In the genomic region with DNA sequence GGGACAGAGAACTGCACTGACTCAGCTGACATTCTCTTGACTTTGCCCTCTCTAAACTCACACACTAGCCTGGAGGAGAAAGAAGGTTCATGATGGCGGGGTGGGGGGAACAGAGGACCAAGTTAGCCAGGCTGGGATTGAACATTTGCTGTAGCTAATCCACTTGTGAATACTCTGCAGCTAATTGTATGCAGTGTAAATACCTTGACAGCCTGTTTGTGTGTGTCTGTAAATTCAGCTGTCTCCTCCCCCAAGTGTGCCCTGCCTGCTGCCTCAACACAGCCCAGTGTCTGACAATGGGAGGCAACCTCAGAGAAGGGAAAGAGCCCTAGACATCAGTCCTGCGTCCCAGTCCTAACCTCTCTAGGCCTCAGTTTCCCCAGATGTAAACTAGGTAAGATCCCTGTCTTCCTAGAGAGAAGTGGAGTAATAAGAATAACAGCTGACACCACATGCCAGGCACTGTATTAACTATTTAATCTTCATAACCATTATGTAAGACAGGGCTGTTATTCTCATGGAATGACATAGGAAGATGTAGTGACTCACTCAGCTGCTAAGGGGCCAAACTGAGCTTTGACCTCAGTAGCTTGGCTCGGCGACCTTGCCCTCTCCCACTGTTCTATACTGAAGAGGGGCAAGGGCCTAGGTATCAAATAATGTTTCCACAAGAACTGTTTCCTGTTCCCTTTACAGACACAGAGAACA, we compare ENCODE assay signal across 11 cellular contexts. TPM values are rescaled to one million over a fixed set of nuclear protein-coding genes. Genes with fewer than 3 reads are reported as not detected.
DNase-seq lines count a peak whose midpoint lies in the region; ATAC-seq and TF ChIP-seq lines count a peak whose summit lies in the region.
"Had no signal": no experiment of that assay in that cellular context is flagged by ENCODE, and none has a peak within 500 bp of the region (broad histone marks: within the 10 kb centered on the region; RNA-seq: fewer than 3 reads in every experiment).

No MANE protein-coding gene starts in this region.

- no peak overlapping the region for H3K4me3 ChIP-seq in CD8-positive, alpha-beta T cell (ENCODE audit: low read depth, low read length)
- H3K4me3 ChIP-seq: spleen had no signal

- intact Hi-C loops in CD8-positive, alpha-beta T cell (cut with DNase I, micrococcal nuclease), result loop anchor here in 1 of 2 experiments (10.0 kb wide), 1 partner anchor 154 kb away; no protein-coding TSS in a partner anchor

- peaks cover 9% of the 10 kb centered on the region for H3K27me3 ChIP-seq in CD8-positive, alpha-beta T cell (ENCODE audit: insufficient read depth, low read length)

- no peak for ATAC-seq in CD8-positive, alpha-beta T cell
- ATAC-seq in WTC11 (no peak), GM21529 (IDR thresholded peaks at IDR 0.05; ENCODE audit: unreplicated experiment) (no peak)
- ATAC-seq in natural killer cell treated with Interleukin-12 subunit alpha and Interleukin-12 subunit beta and Interleukin-15 and Interleukin-18, amount 100 ng/mL, for 72 hours, result no peak

- peak overlapping the region; percentile 67 for H3K4me3 Mint-ChIP-seq in CD8-positive, alpha-beta T cell
- H3K4me3 Mint-ChIP-seq in WTC11, result peak overlapping the region; percentile 88
- peak overlapping the region; percentile 95 for H3K4me3 Mint-ChIP-seq in natural killer cell treated with Interleukin-12 subunit alpha and Interleukin-12 subunit beta and Interleukin-15 and Interleukin-18, amount 100 ng/mL, for 72 hours

- DNase-seq in NCI-H748 (lab: John Stamatoyannopoulos, UW; ENCODE audit: unreplicated experiment), result peak; percentile 55
- DNase-seq in NCI-H748 treated with DMSO at 0.1 percent for 48 hours (lab: John Stamatoyannopoulos, UW), result no peak
- DNase-seq in CD8-positive, alpha-beta T cell, result no peak
- no peak for DNase-seq in WTC11 (ENCODE audit: low spot score)
- no peak for DNase-seq in natural killer cell treated with Interleukin-12 subunit alpha and Interleukin-12 subunit beta and Interleukin-15 and Interleukin-18, amount 100 ng/mL, for 72 hours (ENCODE audit: low spot score)
- DNase-seq in ecto neural progenitor cell (ENCODE audit: low spot score), result no peak
- DNase-seq in dedifferentiated amniotic fluid mesenchymal stem cell (ENCODE audit: extremely low spot score), result no peak
- DNase-seq: activated CD8-positive, alpha-beta memory T cell treated with anti-CD3 and anti-CD28 coated beads, Interleukin-2, amount 50 U/mL, for 48 hours; spleen had no signal

- peaks cover 17% of the 10 kb centered on the region for H3K4me1 ChIP-seq in CD8-positive, alpha-beta T cell (ENCODE audit: insufficient read depth, low read length)

- CTCF ChIA-PET in CD8-positive, alpha-beta T cell (lab: Charles Lee), result interaction anchor here (0.9 to 1.5 kb wide), 3 partner anchors 8 to 377 kb away, joined by 3 to 4 read pairs (median 4); no protein-coding TSS in a partner anchor
- CTCF ChIA-PET in WTC11 (lab: Charles Lee), result interaction anchor here (1.1 to 2.2 kb wide), 4 partner anchors 9 to 64 kb away, joined by 3 to 7 read pairs (median 6); no protein-coding TSS in a partner anchor

- H3K27ac ChIP-seq in CD8-positive, alpha-beta T cell (ENCODE audit: low read depth, low read length), result no peak overlapping the region
- H3K27ac ChIP-seq: parathyroid adenoma, spleen had no signal

- peaks cover 3% of the 10 kb centered on the region for H3K36me3 Mint-ChIP-seq in CD8-positive, alpha-beta T cell
- H3K36me3 Mint-ChIP-seq in WTC11, result no peaks in the 10 kb centered on the region
- no peaks in the 10 kb centered on the region for H3K36me3 Mint-ChIP-seq in natural killer cell treated with Interleukin-12 subunit alpha and Interleukin-12 subunit beta and Interleukin-15 and Interleukin-18, amount 100 ng/mL, for 72 hours

- no peaks in the 10 kb centered on the region for H3K9me3 ChIP-seq in CD8-positive, alpha-beta T cell (ENCODE audit: low read length)
- H3K9me3 ChIP-seq: spleen had no signal

- peaks cover 22% of the 10 kb centered on the region for H3K4me1 Mint-ChIP-seq in CD8-positive, alpha-beta T cell (ENCODE audit: low read depth)
- H3K4me1 Mint-ChIP-seq in WTC11, result peaks cover 29% of the 10 kb centered on the region
- peaks cover 27 to 28% of the 10 kb centered on the region in 2 donors for H3K4me1 Mint-ChIP-seq in natural killer cell treated with Interleukin-12 subunit alpha and Interleukin-12 subunit beta and Interleukin-15 and Interleukin-18, amount 100 ng/mL, for 72 hours (ENCODE audit: low read depth in 2 of 2)

- H3K27ac Mint-ChIP-seq in CD8-positive, alpha-beta T cell, result no peak overlapping the region
- H3K27ac Mint-ChIP-seq in WTC11, result no peak overlapping the region
- no peak overlapping the region for H3K27ac Mint-ChIP-seq in natural killer cell treated with Interleukin-12 subunit alpha and Interleukin-12 subunit beta and Interleukin-15 and Interleukin-18, amount 100 ng/mL, for 72 hours

- no peaks in the 10 kb centered on the region for H3K36me3 ChIP-seq in CD8-positive, alpha-beta T cell (ENCODE audit: insufficient read depth, low read length)
- H3K36me3 ChIP-seq: spleen had no signal

- TF ChIP-seq CTCF in CD8-positive, alpha-beta T cell (IDR thresholded peaks at IDR 0.05), result no peak
- no peak for TF ChIP-seq CTCF in WTC11 (IDR thresholded peaks at IDR 0.05)

- POLR2A ChIA-PET in CD8-positive, alpha-beta T cell (lab: Charles Lee), result no interaction called here
- POLR2A ChIA-PET in WTC11 (lab: Charles Lee), result interaction anchor here (1.2 kb wide), 1 partner anchor 188 kb away, joined by 3 read pairs; no protein-coding TSS in a partner anchor

- no peaks in the 10 kb centered on the region for H3K9me3 Mint-ChIP-seq in CD8-positive, alpha-beta T cell
- no peaks in the 10 kb centered on the region for H3K9me3 Mint-ChIP-seq in WTC11
- no peaks in the 10 kb centered on the region for H3K9me3 Mint-ChIP-seq in natural killer cell treated with Interleukin-12 subunit alpha and Interleukin-12 subunit beta and Interleukin-15 and Interleukin-18, amount 100 ng/mL, for 72 hours

- peaks cover 17% of the 10 kb centered on the region for H3K27me3 Mint-ChIP-seq in CD8-positive, alpha-beta T cell (ENCODE audit: low read depth)
- H3K27me3 Mint-ChIP-seq in WTC11 (ENCODE audit: low read depth), result peaks cover 76% of the 10 kb centered on the region
- peaks cover 24 to 29% of the 10 kb centered on the region in 2 donors for H3K27me3 Mint-ChIP-seq in natural killer cell treated with Interleukin-12 subunit alpha and Interleukin-12 subunit beta and Interleukin-15 and Interleukin-18, amount 100 ng/mL, for 72 hours

TF ChIP-seq in WTC11, 78 proteins besides CTCF, POLR2A, EP300 and RAD21:
- TF ChIP-seq CREB1 (CRISPR knock-in tag; IDR thresholded peaks at IDR 0.05) (no peak), FOXK1 (CRISPR knock-in tag; IDR thresholded peaks at IDR 0.05) (no peak), TEAD1 (CRISPR knock-in tag; IDR thresholded peaks at IDR 0.05) (no peak), JAZF1 (CRISPR knock-in tag; IDR thresholded peaks at IDR 0.05) (no peak), ZNF263 (CRISPR knock-in tag; IDR thresholded peaks at IDR 0.05; ENCODE audit: low read depth) (no peak), ZNF423 (CRISPR knock-in tag; IDR thresholded peaks at IDR 0.05) (no peak)
- TF ChIP-seq, protein P1, sequence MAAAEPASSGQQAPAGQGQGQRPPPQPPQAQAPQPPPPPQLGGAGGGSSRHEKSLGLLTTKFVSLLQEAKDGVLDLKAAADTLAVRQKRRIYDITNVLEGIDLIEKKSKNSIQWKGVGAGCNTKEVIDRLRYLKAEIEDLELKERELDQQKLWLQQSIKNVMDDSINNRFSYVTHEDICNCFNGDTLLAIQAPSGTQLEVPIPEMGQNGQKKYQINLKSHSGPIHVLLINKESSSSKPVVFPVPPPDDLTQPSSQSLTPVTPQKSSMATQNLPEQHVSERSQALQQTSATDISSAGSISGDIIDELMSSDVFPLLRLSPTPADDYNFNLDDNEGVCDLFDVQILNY (CRISPR knock-in tag; IDR thresholded peaks at IDR 0.05), result no peak

RNA-seq across cellular contexts. Expression of a gene that starts 2.7 kb away (rescaled TPM):
- 1 to 10 TPM; 6.6 to 6.7 TPM for total RNA-seq in CD8-positive, alpha-beta T cell
- 1.3 to 2.6 TPM (median 1.3 TPM) in 3 replicates for total RNA-seq in WTC11 (2021)
- total RNA-seq in natural killer cell treated with Interleukin-12 subunit alpha and Interleukin-12 subunit beta and Interleukin-15 and Interleukin-18, amount 100 ng/mL, for 72 hours, result 1 to 10 TPM in 1 of 2 donors, under 1 TPM in 1; 0.56 to 5.2 TPM
